In the genomic region with DNA sequence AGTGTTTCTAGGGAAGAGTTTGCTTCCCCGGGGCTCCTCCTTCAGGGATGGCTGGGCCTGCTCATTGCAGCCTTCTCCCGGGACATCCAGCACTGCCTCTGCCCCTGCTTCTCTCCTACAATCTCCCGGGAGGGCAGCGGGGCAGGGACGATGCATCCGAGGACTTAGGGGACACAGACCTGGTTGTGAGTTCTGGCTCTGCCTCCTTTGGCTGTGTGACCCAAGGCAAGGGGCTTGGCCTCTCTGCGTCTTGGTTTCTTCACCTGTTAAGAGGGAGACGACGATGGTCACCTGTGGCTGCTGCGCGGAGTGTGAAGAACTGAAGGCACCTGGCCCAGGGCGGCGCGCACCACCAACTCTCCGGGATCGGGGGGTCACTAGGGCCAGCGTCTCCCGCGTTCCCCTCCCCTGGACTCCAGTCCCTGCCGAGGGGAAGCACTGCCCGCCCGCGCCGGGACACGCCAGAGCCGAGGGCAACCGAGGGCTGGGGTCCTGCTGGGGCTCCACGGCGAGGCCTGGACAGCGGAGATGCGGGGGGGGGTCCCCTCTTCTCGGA, we compare ENCODE assay signal across 8 cellular contexts. TPM values are rescaled to one million over a fixed set of nuclear protein-coding genes. Genes with fewer than 3 reads are reported as not detected.
A peak's percentile ranks its signal among the peaks of the same experiment; 100 is the strongest.
DNase-seq lines count a peak whose midpoint lies in the region; ATAC-seq and TF ChIP-seq lines count a peak whose summit lies in the region.

No MANE protein-coding gene starts in this region.

- no peaks in the 10 kb centered on the region for H3K9me3 ChIP-seq in right cardiac atrium (ENCODE audit: control insufficient read depth, low read length)
- H3K9me3 ChIP-seq in skeletal muscle tissue (ENCODE audit: control insufficient read depth in 3 of 3, low read length in 3 of 3) = no peaks in the 10 kb centered on the region

- intact Hi-C loops in right cardiac atrium (cut with DNase I) = no loop called here

- H3K4me3 ChIP-seq in WI38 (ENCODE audit: low read depth, low read length) = peak overlapping the region; percentile 55
- peak overlapping the region; percentile 51 for H3K4me3 ChIP-seq in right cardiac atrium (ENCODE audit: low read length)
- H3K4me3 ChIP-seq in skeletal muscle tissue (ENCODE audit: low read length in 3 of 3) = peak overlapping the region; percentile 70 to 80 (median 77)

- TF ChIP-seq CTCF in WI38 (IDR thresholded peaks at IDR 0.05; ENCODE audit: low read depth, low read length) = no peak

- peak in 2 of 3 experiments; percentile 10 to 16 for DNase-seq in NCI-H1417 (lab: John Stamatoyannopoulos, UW)
- DNase-seq in NCI-H1417 treated with DMSO at 0.1 percent for 48 hours (lab: John Stamatoyannopoulos, UW) = no peak
- no peak for DNase-seq in right cardiac atrium
- DNase-seq in SIG-M5 (lab: John Stamatoyannopoulos, UW) = no peak
- no peak for DNase-seq in hippocampal formation (lab: John Stamatoyannopoulos, UW)
- no peak for DNase-seq in activated CD4-positive, alpha-beta T cell treated with anti-CD3 and anti-CD28 coated beads, Interleukin-2, amount 50 U/mL, for 48 hours

- H3K4me1 ChIP-seq in right cardiac atrium (ENCODE audit: control insufficient read depth, insufficient read depth, low read length) (peaks cover 7% of the 10 kb centered on the region), skeletal muscle tissue (ENCODE audit: control insufficient read depth in 3 of 3, insufficient read depth in 3 of 3, low read length in 3 of 3) (peaks cover 13 to 20% (median 19%) of the 10 kb centered on the region in 3 donors)

- H3K27ac ChIP-seq in right cardiac atrium (ENCODE audit: low read length) = no peak overlapping the region
- no peak overlapping the region for H3K27ac ChIP-seq in skeletal muscle tissue (ENCODE audit: low read depth, low read length)

- 6% methylated on average over 32 of the region's 32 CpGs for WGBS in right cardiac atrium

- peak overlapping the region; percentile 50 to 81 (median 80) for H3K9ac ChIP-seq in skeletal muscle tissue (ENCODE audit: low read depth in 1 of 3, low read length in 3 of 3)

- H3K27me3 ChIP-seq in right cardiac atrium (ENCODE audit: control insufficient read depth, insufficient read depth) (no peaks in the 10 kb centered on the region), skeletal muscle tissue (ENCODE audit: control insufficient read depth in 3 of 3, insufficient read depth in 3 of 3, low read length in 3 of 3) (peaks cover 0 to 19% (median 8%) of the 10 kb centered on the region in 3 donors)

- peak; percentile 40 to 42 for ATAC-seq in right cardiac atrium

- H3K36me3 ChIP-seq in skeletal muscle tissue (ENCODE audit: control insufficient read depth in 3 of 3, insufficient read depth in 3 of 3, low read length in 3 of 3) = no peaks in the 10 kb centered on the region

RNA-seq across cellular contexts. Expression of gene HVCN1, which starts 0.4 kb away (rescaled TPM):
- total RNA-seq in right cardiac atrium (10 to 100 TPM; 11.3 to 33.4 (median 13.3) TPM), skeletal muscle tissue (5.2 TPM)
- polyA plus RNA-seq in right cardiac atrium = 18.2 TPM

RNA-seq across cellular contexts. Expression of gene PPP1CC, which starts 54.2 kb away (rescaled TPM):
- total RNA-seq in right cardiac atrium (100 to 1,000 TPM; 156 to 175 (median 160) TPM), skeletal muscle tissue (103 TPM)
- polyA plus RNA-seq in right cardiac atrium = 120 TPM

Comparison
In these comparisons a context has a peak if more than half of its experiments do, and no peak if none do; other contexts are left out.
1. DNase-seq: peak in NCI-H1417 (2 of 3); none in NCI-H1417 treated with DMSO at 0.1 percent for 48 hours (single experiment), right cardiac atrium (0 of 3), SIG-M5 (single experiment), hippocampal formation (0 of 2) and activated CD4-positive, alpha-beta T cell treated with anti-CD3 and anti-CD28 coated beads, Interleukin-2, amount 50 U/mL, for 48 hours (0 of 2).
2. Peak in every context shown above with its lines, with median percentiles within 50 percentile points of each other: H3K4me3 ChIP-seq.